8 cellular contexts compared by ENCODE assay signal in genomic region chr13:40389081-40389641, GRCh38.
DNase-seq lines count a peak whose midpoint lies in the region; ATAC-seq and TF ChIP-seq lines count a peak whose summit lies in the region.

No MANE protein-coding gene starts in this region.

- peak overlapping the region; percentile 9; the same call in 1 of the 2 replicates for H3K4me3 ChIP-seq in GM08714 (ENCODE audit: low read length)
- peak overlapping the region; percentile 10 to 33 (median 10) for H3K4me3 ChIP-seq in Peyer's patch
- peak overlapping the region; percentile 19 to 44 for H3K4me3 ChIP-seq in duodenal mucosa (ENCODE audit: low read depth in 1 of 2, low read length in 2 of 2)

- H3K9me3 Mint-ChIP-seq in stimulated activated memory B cell treated with anti-CD40 and anti-IgM and Interleukin-4, amounts not matched to agents 10 μg/mL and 1 μg/mL and 100 μg/mL, for 72 hours: peaks cover 3% of the 10 kb centered on the region

- H3K9ac ChIP-seq in duodenal mucosa (ENCODE audit: low read depth in 1 of 2, low read length in 2 of 2): peak overlapping the region in 1 of 2 donors; percentile 48

- no peaks in the 10 kb centered on the region for H3K9me3 ChIP-seq in Peyer's patch
- no peaks in the 10 kb centered on the region for H3K9me3 ChIP-seq in duodenal mucosa (ENCODE audit: control insufficient read depth in 1 of 2, low read length in 2 of 2)

- TF ChIP-seq POLR2A in Peyer's patch (IDR thresholded peaks at IDR 0.05): no peak

- H3K4me1 ChIP-seq in Peyer's patch (no peaks in the 10 kb centered on the region), duodenal mucosa (ENCODE audit: control insufficient read depth in 1 of 2, insufficient read depth in 2 of 2, low read length in 2 of 2) (no peaks in the 10 kb centered on the region)

- no peaks in the 10 kb centered on the region for H3K27me3 Mint-ChIP-seq in stimulated activated memory B cell treated with anti-CD40 and anti-IgM and Interleukin-4, amounts not matched to agents 10 μg/mL and 1 μg/mL and 100 μg/mL, for 72 hours

- ATAC-seq in GM21786 (IDR thresholded peaks at IDR 0.05; ENCODE audit: unreplicated experiment): peak; percentile 41
- peak; percentile 78 for ATAC-seq in stimulated activated memory B cell treated with anti-CD40 and anti-IgM and Interleukin-4, amounts not matched to agents 10 μg/mL and 1 μg/mL and 100 μg/mL, for 72 hours

- no peaks in the 10 kb centered on the region for H3K27me3 ChIP-seq in Peyer's patch
- no peaks in the 10 kb centered on the region for H3K27me3 ChIP-seq in duodenal mucosa (ENCODE audit: control insufficient read depth in 1 of 2, insufficient read depth in 2 of 2, low read length in 2 of 2)

- DNase-seq in Peyer's patch (peak in 1 of 3 donors; percentile 40), HUDEP-2 (lab: John Stamatoyannopoulos, UW; ENCODE audit: unreplicated experiment in 76 of 76) (no peak), NCI-H2081 (lab: John Stamatoyannopoulos, UW) (no peak), GOT3 (lab: John Stamatoyannopoulos, UW) (no peak)

- TF ChIP-seq CTCF in Peyer's patch (IDR thresholded peaks at IDR 0.05): no peak

- H3K36me3 ChIP-seq in Peyer's patch: no peaks in the 10 kb centered on the region
- no peaks in the 10 kb centered on the region for H3K36me3 ChIP-seq in duodenal mucosa (ENCODE audit: control insufficient read depth in 1 of 2, insufficient read depth in 2 of 2, low read length in 2 of 2)

- peak overlapping the region; percentile 54 to 94 (median 80) for H3K27ac ChIP-seq in Peyer's patch
- H3K27ac ChIP-seq in duodenal mucosa (ENCODE audit: low read depth, low read length): peak overlapping the region; percentile 0

- H3K4me3 Mint-ChIP-seq in stimulated activated memory B cell treated with anti-CD40 and anti-IgM and Interleukin-4, amounts not matched to agents 10 μg/mL and 1 μg/mL and 100 μg/mL, for 72 hours: peak overlapping the region; percentile 68

- H3K36me3 Mint-ChIP-seq in stimulated activated memory B cell treated with anti-CD40 and anti-IgM and Interleukin-4, amounts not matched to agents 10 μg/mL and 1 μg/mL and 100 μg/mL, for 72 hours: no peaks in the 10 kb centered on the region

- H3K4me1 Mint-ChIP-seq in stimulated activated memory B cell treated with anti-CD40 and anti-IgM and Interleukin-4, amounts not matched to agents 10 μg/mL and 1 μg/mL and 100 μg/mL, for 72 hours: peaks cover 28% of the 10 kb centered on the region

- peak overlapping the region; percentile 86 for H3K27ac Mint-ChIP-seq in stimulated activated memory B cell treated with anti-CD40 and anti-IgM and Interleukin-4, amounts not matched to agents 10 μg/mL and 1 μg/mL and 100 μg/mL, for 72 hours
